Comparison of ENCODE assay signal across 8 cellular contexts in genomic region chr4:67700119-67700873, GRCh38. TPM values are rescaled to one million over a fixed set of nuclear protein-coding genes. Genes with fewer than 3 reads are reported as not detected.
DNase-seq lines count a peak whose midpoint lies in the region; ATAC-seq and TF ChIP-seq lines count a peak whose summit lies in the region.

No MANE protein-coding gene starts in this region.

- H3K27ac ChIP-seq in AG04450 (ENCODE audit: low read depth, low read length) = peak overlapping the region; percentile 78

- H3K9me3 Mint-ChIP-seq in effector memory CD8-positive, alpha-beta T cell = no peaks in the 10 kb centered on the region

- no peaks in the 10 kb centered on the region for H3K4me1 ChIP-seq in mucosa of stomach (ENCODE audit: control insufficient read depth, insufficient read depth, low read length)

- H3K27me3 ChIP-seq in AG04450 (ENCODE audit: control insufficient read depth, insufficient read depth, low read length) (no peaks in the 10 kb centered on the region), mucosa of stomach (ENCODE audit: control insufficient read depth, insufficient read depth, low read length) (no peaks in the 10 kb centered on the region)

- TF ChIP-seq CTCF in AG04450 (IDR thresholded peaks at IDR 0.05; ENCODE audit: low read depth, low read length) (no peak), GM13977 (IDR thresholded peaks at IDR 0.05; ENCODE audit: extremely low read depth, insufficient read depth, missing control alignments) (no peak)

- no peaks in the 10 kb centered on the region for H3K27me3 Mint-ChIP-seq in effector memory CD8-positive, alpha-beta T cell

- peak overlapping the region; percentile 83 for H3K9ac ChIP-seq in mucosa of stomach (ENCODE audit: low read length)

- peak overlapping the region; percentile 78 for H3K4me3 ChIP-seq in AG04450 (ENCODE audit: low read depth, low read length)
- H3K4me3 ChIP-seq in mucosa of stomach (ENCODE audit: low read length) = peak overlapping the region; percentile 21

- H3K36me3 Mint-ChIP-seq in effector memory CD8-positive, alpha-beta T cell (ENCODE audit: insufficient read depth) = peaks cover 26% of the 10 kb centered on the region

- POLR2A ChIA-PET in AG04450 (lab: Yijun Ruan, JAX) = interaction anchor here (0.6 to 1.6 kb wide), 2 partner anchors 9 to 14 kb away, joined by 3 read pairs; no protein-coding TSS in a partner anchor

- no peaks in the 10 kb centered on the region for H3K36me3 ChIP-seq in mucosa of stomach (ENCODE audit: control insufficient read depth, insufficient read depth, low read length)

- CTCF ChIA-PET in AG04450 (lab: Charles Lee) = interaction anchor here (0.7 to 3.6 kb wide), 11 partner anchors 8 to 46 kb away, joined by 3 to 14 read pairs (median 6); no protein-coding TSS in a partner anchor

- H3K27ac Mint-ChIP-seq in effector memory CD8-positive, alpha-beta T cell = peak overlapping the region; percentile 96

- DNase-seq in AG04450 (ENCODE audit: low read depth, low spot score) (no peak), GM13977 (ENCODE audit: low spot score) (peak; percentile 45), RPMI8226 (peak; percentile 64), AG08395 (ENCODE audit: low spot score) (no peak), putamen (ENCODE audit: low spot score) (no peak)
- DNase-seq in effector memory CD8-positive, alpha-beta T cell = peak in 1 of 3 experiments; percentile 10

- peak overlapping the region; percentile 92 to 95 for H3K4me3 Mint-ChIP-seq in effector memory CD8-positive, alpha-beta T cell

- ATAC-seq in HG03045 (IDR thresholded peaks at IDR 0.05; ENCODE audit: unreplicated experiment) = peak; percentile 18
- ATAC-seq in effector memory CD8-positive, alpha-beta T cell (replicated peaks) = no peak

- in situ Hi-C loops in GM13977 (cut with MboI; ENCODE audit: low pct_unique_long_range_greater_than_20kb, low sequenced_read_pairs, unreplicated experiment) = no loop called here

- H3K9me3 ChIP-seq in AG04450 (ENCODE audit: control insufficient read depth, insufficient read depth, low read length) (no peaks in the 10 kb centered on the region), mucosa of stomach (ENCODE audit: control insufficient read depth, low read length) (no peaks in the 10 kb centered on the region)

- H3K4me1 Mint-ChIP-seq in effector memory CD8-positive, alpha-beta T cell (ENCODE audit: low read depth in 2 of 2) = peaks cover 29 to 61% of the 10 kb centered on the region in 2 donors

RNA-seq across cellular contexts. Expression of gene UBA6, which starts 0.7 kb away (rescaled TPM):
- polyA plus RNA-seq in AG04450 (2011; rRNA removed) = 83.7 and 119 TPM in 2 replicates
- 84.5 and 141 TPM in 2 replicates for polyA minus RNA-seq in AG04450 (2011; rRNA and poly(A)+ RNA removed)

RNA-seq across cellular contexts. Expression of gene GNRHR, which starts 53.9 kb away (rescaled TPM):
- polyA plus RNA-seq in AG04450 (2011; rRNA removed) = not detected in 2 replicates
- not detected in 2 replicates for polyA minus RNA-seq in AG04450 (2011; rRNA and poly(A)+ RNA removed)

Comparison
In these comparisons a context has a peak if more than half of its experiments do, and no peak if none do; other contexts are left out.
1. DNase-seq: peak in GM13977 (single experiment) and RPMI8226 (single experiment); none in AG04450 (single experiment), AG08395 (single experiment) and putamen (single experiment).